7 cellular contexts compared by ENCODE assay signal in the genomic region with DNA sequence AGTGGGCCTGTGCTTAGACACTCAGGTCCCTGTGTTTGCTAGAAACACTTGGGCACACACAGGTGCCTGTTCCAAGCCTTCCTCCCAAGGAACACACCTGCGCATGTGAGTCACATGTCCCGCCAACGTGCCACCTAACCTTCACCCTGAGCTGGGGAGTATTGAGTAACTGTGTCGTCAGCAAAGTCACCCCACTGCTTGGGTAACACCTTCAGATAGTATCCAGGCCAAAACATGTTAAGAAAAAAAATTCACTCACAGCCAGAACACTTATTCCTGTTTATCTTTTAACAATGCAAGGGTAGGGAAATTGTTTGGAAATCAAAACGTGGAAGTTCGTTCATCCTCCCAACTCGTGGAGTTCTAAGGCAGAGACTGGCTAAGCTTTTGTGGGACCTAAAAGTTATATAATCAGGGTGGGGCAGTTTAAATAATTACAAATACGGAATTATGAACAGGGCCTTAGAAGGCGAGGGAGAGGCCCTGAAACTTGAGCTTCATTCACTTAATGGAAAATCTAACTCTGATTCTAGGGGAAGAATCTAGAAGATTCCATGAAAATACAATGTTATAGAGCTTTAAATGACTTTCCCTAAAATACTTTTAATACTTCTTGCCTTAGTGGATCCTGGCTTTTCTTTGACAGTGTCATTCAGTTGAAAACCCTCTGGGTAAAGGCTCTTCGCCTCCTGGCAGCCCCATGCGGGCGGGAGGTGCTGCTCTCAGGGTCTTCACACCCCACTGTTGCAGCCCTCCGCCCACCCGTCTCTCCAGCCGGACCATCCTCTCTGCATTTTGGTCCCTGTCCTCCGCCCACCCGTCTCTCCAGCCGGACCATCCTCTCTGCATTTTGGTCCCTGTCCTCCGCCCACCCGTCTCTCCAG.
A peak's percentile ranks its signal among the peaks of the same experiment; 100 is the strongest.
DNase-seq lines count a peak whose midpoint lies in the region; ATAC-seq lines count a peak whose summit lies in the region.

No MANE protein-coding gene starts in this region.

- peak overlapping the region; percentile 99 for H3K27ac ChIP-seq in layer of hippocampus (ENCODE audit: low read depth, low read length)

- ATAC-seq in GM18873 (IDR thresholded peaks at IDR 0.05; ENCODE audit: low FRiP score, unreplicated experiment) = no peak

- H3K27me3 ChIP-seq in layer of hippocampus (ENCODE audit: control insufficient read depth, insufficient read depth, low read length) = no peaks in the 10 kb centered on the region

- DNase-seq in T follicular helper cell (ENCODE audit: low read depth) (peak; percentile 70), amniotic epithelial cell (ENCODE audit: low read depth) (peak; percentile 38), COR-L47 (lab: John Stamatoyannopoulos, UW) (no peak), SKM-1 (lab: John Stamatoyannopoulos, UW; ENCODE audit: unreplicated experiment) (no peak)
- DNase-seq in stimulated activated CD8-positive, alpha-beta memory T cell treated with anti-CD3 and anti-CD28 coated beads, Interleukin-12 subunit alpha, Interleukin-12 subunit beta, amount 100 ng/mL, for 1 hour (ENCODE audit: low read depth) = peak; percentile 45

Comparison
In these comparisons a context has a peak if more than half of its experiments do, and no peak if none do; other contexts are left out.
1. DNase-seq: peak in T follicular helper cell (single experiment), amniotic epithelial cell (single experiment) and stimulated activated CD8-positive, alpha-beta memory T cell treated with anti-CD3 and anti-CD28 coated beads, Interleukin-12 subunit alpha, Interleukin-12 subunit beta, amount 100 ng/mL, for 1 hour (single experiment); none in COR-L47 (single experiment) and SKM-1 (single experiment).